28 cellular contexts compared by ENCODE assay signal in genomic region chr2:46328316-46328715, GRCh38. TPM values are rescaled to one million over a fixed set of nuclear protein-coding genes. Genes with fewer than 3 reads are reported as not detected.
DNase-seq lines count a peak whose midpoint lies in the region; ATAC-seq, FAIRE-seq and TF ChIP-seq lines count a peak whose summit lies in the region.
"Had no signal": no experiment of that assay in that cellular context is flagged by ENCODE, and none has a peak within 500 bp of the region (broad histone marks: within the 10 kb centered on the region; RNA-seq: fewer than 3 reads in every experiment).

No MANE protein-coding gene starts in this region.

- no peak for FAIRE-seq in A549 (lab: Jason Lieb, UNC)
- FAIRE-seq in astrocyte (lab: Jason Lieb, UNC) = no peak
- FAIRE-seq in pancreas (lab: Jason Lieb, UNC) = no peak
- FAIRE-seq: islet of Langerhans had no signal

- H3K4me2 ChIP-seq in A549 = peak overlapping the region; percentile 92; the same call in 1 of the 3 replicates
- H3K4me2 ChIP-seq in Loucy (ENCODE audit: low read depth, low read length, poor library complexity, severe bottlenecking) = peak overlapping the region; percentile 81
- H3K4me2 ChIP-seq in astrocyte (ENCODE audit: low read length) = no peak overlapping the region

- TF ChIP-seq CTCF in A549 (IDR thresholded peaks at IDR 0.05) (no peak), Loucy (conservative IDR thresholded peaks at IDR 0.05; ENCODE audit: low read length) (no peak), astrocyte (IDR thresholded peaks at IDR 0.05; ENCODE audit: insufficient read depth, low read depth, low read length) (no peak), nephron (IDR thresholded peaks at IDR 0.05; ENCODE audit: unreplicated experiment in 3 of 3) (no peak), type B pancreatic cell (conservative IDR thresholded peaks at IDR 0.05) (no peak), pancreas (IDR thresholded peaks at IDR 0.05) (no peak)

- peaks cover 99% of the 10 kb centered on the region for H3K4me1 ChIP-seq in A549
- H3K4me1 ChIP-seq in Loucy (ENCODE audit: insufficient read depth, low read length, poor library complexity, severe bottlenecking) = peaks cover 91% of the 10 kb centered on the region
- peaks cover 37% of the 10 kb centered on the region for H3K4me1 ChIP-seq in astrocyte (ENCODE audit: insufficient read depth, low read length)
- peaks cover 62 to 78% (median 74%) of the 10 kb centered on the region in 3 donors for H3K4me1 ChIP-seq in pancreas
- peaks cover 35% of the 10 kb centered on the region for H3K4me1 ChIP-seq in SJCRH30

- peaks cover 75% of the 10 kb centered on the region for H3K79me2 ChIP-seq in Loucy (ENCODE audit: insufficient read depth, low read length)
- H3K79me2 ChIP-seq in astrocyte (ENCODE audit: insufficient read depth, low read length) = no peaks in the 10 kb centered on the region

- CTCF ChIA-PET in A549 (lab: Yijun Ruan, JAX) = interaction anchor here (0.5 to 6.0 kb wide), 7 partner anchors 12 to 335 kb away, joined by 3 to 45 read pairs (median 5); no protein-coding TSS in a partner anchor

- no peak for ATAC-seq in A549
- no peak for ATAC-seq in pancreas

- TF ChIP-seq POLR2A in A549 (IDR thresholded peaks at IDR 0.05; ENCODE audit: low read length) = no peak

- H3K27me3 ChIP-seq in Loucy (ENCODE audit: insufficient read depth, low read length, poor library complexity, severe bottlenecking) (no peaks in the 10 kb centered on the region), astrocyte (ENCODE audit: insufficient read depth, low read length) (no peaks in the 10 kb centered on the region), pancreas (no peaks in the 10 kb centered on the region), SJCRH30 (no peaks in the 10 kb centered on the region)
- H3K27me3 ChIP-seq: brain microvascular endothelial cell, spleen had no signal

- no peaks in the 10 kb centered on the region for H3K9me2 ChIP-seq in Loucy (replicated peaks; ENCODE audit: low read depth, low read length)

- no peak for DNase-seq in A549 (ENCODE audit: low read depth in 1 of 2, low spot score in 1 of 2)
- no peak for DNase-seq in astrocyte (ENCODE audit: low read depth)
- DNase-seq in type B pancreatic cell (ENCODE audit: extremely low spot score, unreplicated experiment) = no peak
- DNase-seq in pancreas = no peak
- no peak for DNase-seq in SJCRH30
- DNase-seq in cerebellar cortex (ENCODE audit: low spot score) = no peak
- DNase-seq: activated CD4-positive, alpha-beta memory T cell treated with anti-CD3 and anti-CD28 coated beads for 36 hours; activated T-cell treated with anti-CD3 and anti-CD28 coated beads, Interleukin-2, amount 50 U/mL, for 1 hour; brain microvascular endothelial cell; CD8-positive, alpha-beta memory T cell; DMS79; hippocampal formation; NCI-H1092; NCI-H2081; NCI-H446; psoas muscle; spleen; stimulated activated CD4-positive, alpha-beta T cell treated with anti-CD3 and anti-CD28 coated beads, Interleukin-4, amount 100 ng/mL, for 4 hours had no signal

- peak overlapping the region; percentile 63 for H3K9ac ChIP-seq in Loucy (ENCODE audit: low read depth, low read length, poor library complexity, severe bottlenecking)
- no peak overlapping the region for H3K9ac ChIP-seq in astrocyte (ENCODE audit: low read length)

- H3K27ac ChIP-seq in A549 (peak overlapping the region; percentile 88 to 89), astrocyte (ENCODE audit: low read depth, low read length) (no peak overlapping the region), pancreas (peak overlapping the region in 1 of 4 donors; percentile 18), SJCRH30 (no peak overlapping the region)
- H3K27ac ChIP-seq: brain microvascular endothelial cell, HL-60, psoas muscle had no signal

- H3K36me3 Mint-ChIP-seq in astrocyte (ENCODE audit: low read depth, unreplicated experiment) = peaks cover 2% of the 10 kb centered on the region
- no peaks in the 10 kb centered on the region for H3K36me3 Mint-ChIP-seq in nephron (ENCODE audit: low read depth)
- H3K36me3 Mint-ChIP-seq in type B pancreatic cell = no peaks in the 10 kb centered on the region
- H3K36me3 Mint-ChIP-seq: activated CD4-positive, alpha-beta memory T cell treated with anti-CD3 and anti-CD28 coated beads for 36 hours; activated naive CD4-positive, alpha-beta T cell treated with anti-CD3 and anti-CD28 coated beads, Interleukin-2, amount 50 U/mL, for 24 hours; CD8-positive, alpha-beta memory T cell; IgD-negative memory B cell; mesothelial cell of epicardium; WTC11 had no signal

- TF ChIP-seq EP300 in A549 (IDR thresholded peaks at IDR 0.05) = no peak

- TF ChIP-seq RAD21 in A549 (conservative IDR thresholded peaks at IDR 0.05 in 1 of 2, IDR thresholded peaks at IDR 0.05 in 1 of 2) = no peak

- peaks cover 18% of the 10 kb centered on the region for H3F3A ChIP-seq in Loucy (ENCODE audit: low read depth)

- H2AFZ ChIP-seq in Loucy (ENCODE audit: low read length) (no peak overlapping the region; the same call in 1 of the 2 replicates), astrocyte (ENCODE audit: low read depth, low read length) (no peak overlapping the region)

- H3K36me3 ChIP-seq in Loucy (ENCODE audit: insufficient read depth, low read length) (no peaks in the 10 kb centered on the region), astrocyte (ENCODE audit: insufficient read depth, low read length) (no peaks in the 10 kb centered on the region), pancreas (no peaks in the 10 kb centered on the region), SJCRH30 (no peaks in the 10 kb centered on the region)
- H3K36me3 ChIP-seq: brain microvascular endothelial cell, spleen had no signal

- no peaks in the 10 kb centered on the region for H3K9me3 ChIP-seq in A549
- H3K9me3 ChIP-seq in Loucy (ENCODE audit: insufficient read depth, low read depth, low read length) = no peaks in the 10 kb centered on the region
- H3K9me3 ChIP-seq in astrocyte (ENCODE audit: insufficient read depth, low read depth, low read length) = no peaks in the 10 kb centered on the region
- no peaks in the 10 kb centered on the region for H3K9me3 ChIP-seq in pancreas
- H3K9me3 ChIP-seq in SJCRH30 (replicated peaks) = no peaks in the 10 kb centered on the region
- H3K9me3 ChIP-seq: psoas muscle, spleen had no signal

- intact Hi-C loops in pancreas (cut with DNase I) = no loop called here

- H3K9me3 Mint-ChIP-seq in astrocyte (ENCODE audit: unreplicated experiment) = no peaks in the 10 kb centered on the region
- no peaks in the 10 kb centered on the region for H3K9me3 Mint-ChIP-seq in nephron
- no peaks in the 10 kb centered on the region for H3K9me3 Mint-ChIP-seq in type B pancreatic cell
- H3K9me3 Mint-ChIP-seq: activated CD4-positive, alpha-beta memory T cell treated with anti-CD3 and anti-CD28 coated beads for 36 hours; activated naive CD4-positive, alpha-beta T cell treated with anti-CD3 and anti-CD28 coated beads, Interleukin-2, amount 50 U/mL, for 24 hours; CD8-positive, alpha-beta memory T cell; dendritic cell treated with granulocyte-macrophage colony-stimulating factor and Interleukin-4, amounts not matched to agents 40 ng/mL and 50 ng/mL, for 4 days; IgD-negative memory B cell; mesothelial cell of epicardium; WTC11 had no signal

- H3K4me3 Mint-ChIP-seq in astrocyte (ENCODE audit: unreplicated experiment) = no peak overlapping the region
- no peak overlapping the region for H3K4me3 Mint-ChIP-seq in nephron
- no peak overlapping the region for H3K4me3 Mint-ChIP-seq in type B pancreatic cell
- H3K4me3 Mint-ChIP-seq: activated CD4-positive, alpha-beta memory T cell treated with anti-CD3 and anti-CD28 coated beads for 36 hours; activated naive CD4-positive, alpha-beta T cell treated with anti-CD3 and anti-CD28 coated beads, Interleukin-2, amount 50 U/mL, for 24 hours; CD8-positive, alpha-beta memory T cell; dendritic cell treated with granulocyte-macrophage colony-stimulating factor and Interleukin-4, amounts not matched to agents 40 ng/mL and 50 ng/mL, for 4 days; IgD-negative memory B cell; mesothelial cell of epicardium; WTC11 had no signal

- H3K4me3 ChIP-seq in A549 (no peak overlapping the region), Loucy (ENCODE audit: low read length, poor library complexity, severe bottlenecking) (peak overlapping the region; percentile 61), astrocyte (ENCODE audit: insufficient read depth, low read depth, low read length) (no peak overlapping the region), pancreas (no peak overlapping the region), SJCRH30 (no peak overlapping the region)
- H3K4me3 ChIP-seq: psoas muscle, spleen had no signal

- H3K27ac Mint-ChIP-seq in astrocyte (ENCODE audit: unreplicated experiment) = peak overlapping the region; percentile 71
- peak overlapping the region; percentile 29 to 94 (median 84) for H3K27ac Mint-ChIP-seq in nephron
- no peak overlapping the region for H3K27ac Mint-ChIP-seq in type B pancreatic cell
- H3K27ac Mint-ChIP-seq: activated naive CD4-positive, alpha-beta T cell treated with anti-CD3 and anti-CD28 coated beads, Interleukin-2, amount 50 U/mL, for 24 hours; CD8-positive, alpha-beta memory T cell; dendritic cell treated with granulocyte-macrophage colony-stimulating factor and Interleukin-4, amounts not matched to agents 40 ng/mL and 50 ng/mL, for 4 days; IgD-negative memory B cell; mesothelial cell of epicardium; WTC11 had no signal

- peaks cover 46% of the 10 kb centered on the region for H3K4me1 Mint-ChIP-seq in astrocyte (ENCODE audit: low read depth, unreplicated experiment)
- peaks cover 48% of the 10 kb centered on the region for H3K4me1 Mint-ChIP-seq in nephron
- H3K4me1 Mint-ChIP-seq in type B pancreatic cell (ENCODE audit: unreplicated experiment) = peaks cover 32% of the 10 kb centered on the region

- H3K27me3 Mint-ChIP-seq in astrocyte (ENCODE audit: low read depth, unreplicated experiment) (no peaks in the 10 kb centered on the region), nephron (ENCODE audit: low read depth) (peaks cover 23% of the 10 kb centered on the region), type B pancreatic cell (no peaks in the 10 kb centered on the region)
- H3K27me3 Mint-ChIP-seq: activated CD4-positive, alpha-beta memory T cell treated with anti-CD3 and anti-CD28 coated beads for 36 hours; activated naive CD4-positive, alpha-beta T cell treated with anti-CD3 and anti-CD28 coated beads, Interleukin-2, amount 50 U/mL, for 24 hours had no signal

- no peaks in the 10 kb centered on the region for H4K20me1 ChIP-seq in Loucy (ENCODE audit: insufficient read depth, low read length, poor library complexity, severe bottlenecking)
- no peaks in the 10 kb centered on the region for H4K20me1 ChIP-seq in astrocyte (ENCODE audit: insufficient read depth, low read length)

- WGBS in A549 (ENCODE audit: missing lambda C conversion rate) = 89% methylated on average over 2 of the region's 2 CpGs
- 72 to 82% methylated on average over 2 of the region's 2 CpGs for WGBS in pancreas, 2 donors

- POLR2A ChIA-PET in A549 (lab: Yijun Ruan, JAX) = no interaction called here

RNA-seq across cellular contexts. Expression of gene EPAS1, which starts 31.1 kb away (rescaled TPM):
- polyA plus RNA-seq in A549 (2011; rRNA removed) (143 and 150 TPM in 2 replicates), A549 (2017; fragmentation: RNase III; extraction: RNeasy Plus Mini Kit Qiagen cat#74134 plus additional on column Dnase treatment) (111 to 128 TPM (median 122 TPM) in 3 replicates), pancreas (10 to 100 TPM; 35.6 to 69.1 TPM)
- polyA plus RNA-seq in A549 (2012; cell fraction: cytosol; rRNA removed) = 60.3 and 78.5 TPM in 2 replicates
- 106 and 115 TPM in 2 replicates for polyA plus RNA-seq in A549 (2012; cell fraction: nucleus; rRNA removed)
- 174 and 229 TPM in 2 replicates for polyA minus RNA-seq in A549 (2011; rRNA and poly(A)+ RNA removed)
- total RNA-seq in astrocyte (42.8 and 42.9 TPM in 2 replicates), type B pancreatic cell (ENCODE audit: low replicate concordance) (59.8 and 362 TPM in 2 replicates), pancreas (100 to 1,000 TPM in 2 of 6 donors, 10 to 100 TPM in 4; 61.8 to 165 (median 85.8) TPM)
- total RNA-seq in SJCRH30 (2014; rRNA removed; shearing (Covaris generic)) = 16.5 and 17.3 TPM in 2 replicates
- polyA plus RNA-seq: IgD-negative memory B cell, neural cell had no signal

Comparison
In these comparisons a context has a peak if more than half of its experiments do, and no peak if none do; other contexts are left out.
1. H3K27ac ChIP-seq: peak in A549 (2 of 2); none in astrocyte (single experiment) and SJCRH30 (single experiment).